10 cellular contexts compared by ENCODE assay signal in genomic region chrX:69424161-69424560, GRCh38.
DNase-seq lines count a peak whose midpoint lies in the region; ATAC-seq and TF ChIP-seq lines count a peak whose summit lies in the region.
"Had no signal": no experiment of that assay in that cellular context is flagged by ENCODE, and none has a peak within 500 bp of the region (broad histone marks: within the 10 kb centered on the region; RNA-seq: fewer than 3 reads in every experiment).

No MANE protein-coding gene starts in this region.

- H3K27ac ChIP-seq in RWPE1: no peak overlapping the region

- no peak overlapping the region for H3K4me3 ChIP-seq in H7 (ENCODE audit: insufficient read depth, low read depth, low read length)

- peak; percentile 17; the same call in 1 of the 2 replicates for TF ChIP-seq CTCF in RWPE1 (conservative IDR thresholded peaks at IDR 0.05; ENCODE audit: low read depth)

- H3K27me3 ChIP-seq in H7 (ENCODE audit: control insufficient read depth, insufficient read depth, low read length): no peaks in the 10 kb centered on the region

- no peak for ATAC-seq in GM21619 (IDR thresholded peaks at IDR 0.05; ENCODE audit: unreplicated experiment)
- ATAC-seq: natural killer cell had no signal

- DNase-seq in AG08396 (ENCODE audit: low spot score) (peak; percentile 30), H7 (peak; percentile 21), RWPE1 (ENCODE audit: low spot score) (no peak), hepatic stellate cell (ENCODE audit: low spot score) (peak; percentile 6), putamen (ENCODE audit: low spot score) (no peak), NCI-H2029 treated with DMSO at 0.1 percent for 48 hours (lab: John Stamatoyannopoulos, UW) (no peak)
- DNase-seq in activated CD8-positive, alpha-beta memory T cell treated with anti-CD3 and anti-CD28 coated beads, Interleukin-2, amount 50 U/mL, for 48 hours: no peak
- DNase-seq: natural killer cell, NCI-H187 had no signal

- H3K36me3 ChIP-seq in H7 (replicated peaks; ENCODE audit: control insufficient read depth, insufficient read depth, low read length): no peaks in the 10 kb centered on the region

- POLR2A ChIA-PET in RWPE1 (lab: Yijun Ruan, JAX; ENCODE audit: low non-redundant PET): no interaction called here

- CTCF ChIA-PET in RWPE1 (lab: Yijun Ruan, JAX): interaction anchor here (0.5 to 0.7 kb wide), 4 partner anchors 9 to 674 kb away, joined by 3 to 5 read pairs (median 4); no protein-coding TSS in a partner anchor

Comparison
In these comparisons a context has a peak if more than half of its experiments do, and no peak if none do; other contexts are left out.
1. DNase-seq: peak in AG08396 (single experiment), H7 (single experiment) and hepatic stellate cell (single experiment); none in RWPE1 (single experiment), putamen (single experiment), activated CD8-positive, alpha-beta memory T cell treated with anti-CD3 and anti-CD28 coated beads, Interleukin-2, amount 50 U/mL, for 48 hours (single experiment) and NCI-H2029 treated with DMSO at 0.1 percent for 48 hours (single experiment).